Comparison of ENCODE assay signal across 25 cellular contexts in genomic region chr1:19154876-19155275, GRCh38. TPM values are rescaled to one million over a fixed set of nuclear protein-coding genes. Genes with fewer than 3 reads are reported as not detected.
DNase-seq lines count a peak whose midpoint lies in the region; ATAC-seq lines count a peak whose summit lies in the region.
"Had no signal": no experiment of that assay in that cellular context is flagged by ENCODE, and none has a peak within 500 bp of the region (broad histone marks: within the 10 kb centered on the region; RNA-seq: fewer than 3 reads in every experiment).

No MANE protein-coding gene starts in this region.

- DNase-seq in DMS53 treated with DMSO at 0.1 percent for 48 hours (lab: John Stamatoyannopoulos, UW; ENCODE audit: unreplicated experiment) = peak; percentile 30
- peak; percentile 89 for DNase-seq in NCI-H146 (lab: John Stamatoyannopoulos, UW)
- peak; percentile 51 for DNase-seq in NCI-H748 treated with DMSO at 0.1 percent for 48 hours (lab: John Stamatoyannopoulos, UW)
- peak; percentile 39 to 85 for DNase-seq in lung microvascular endothelial cell (ENCODE audit: low read depth in 2 of 2)
- no peak for DNase-seq in NK-92 (lab: John Stamatoyannopoulos, UW; ENCODE audit: unreplicated experiment)
- no peak for DNase-seq in GDM1 (lab: John Stamatoyannopoulos, UW)
- DNase-seq: activated CD4-positive, alpha-beta T cell treated with anti-CD3 and anti-CD28 coated beads, Interleukin-2, amount 50 U/mL, for 1 hour; activated naive CD4-positive, alpha-beta T cell treated with anti-CD3 and anti-CD28 coated beads for 36 hours; cerebellar nuclear complex; DMS79 treated with DMSO at 0.1 percent for 48 hours; foreskin melanocyte; GF-D8; kidney glomerular epithelial cell; lower lobe of right lung; natural killer cell; NCI-H187; psoas muscle; RPMI8226; stimulated activated CD4-positive, alpha-beta T cell treated with anti-CD3 and anti-CD28 coated beads, Interleukin-4, amount 100 ng/mL, for 1 hour; substantia nigra; T-cell had no signal

- no peak for ATAC-seq in GM21825 (IDR thresholded peaks at IDR 0.05; ENCODE audit: unreplicated experiment)
- ATAC-seq: GM23338, lower lobe of right lung, natural killer cell, psoas muscle, sciatic nerve, T-cell, WTC11 had no signal

RNA-seq across cellular contexts. Expression of gene UBR4, which starts 55.2 kb away (rescaled TPM):
- 66.3 and 71.4 TPM in 2 replicates for total RNA-seq in lung microvascular endothelial cell

Comparison
In these comparisons a context has a peak if more than half of its experiments do, and no peak if none do; other contexts are left out.
1. DNase-seq: peak in DMS53 treated with DMSO at 0.1 percent for 48 hours (single experiment), NCI-H146 (single experiment), NCI-H748 treated with DMSO at 0.1 percent for 48 hours (single experiment) and lung microvascular endothelial cell (2 of 2); none in NK-92 (single experiment) and GDM1 (single experiment).